In genomic region chr6:35026434-35027222, GRCh38 we compare ENCODE assay signal across 12 cellular contexts.
A peak's percentile ranks its signal among the peaks of the same experiment; 100 is the strongest.
DNase-seq lines count a peak whose midpoint lies in the region; ATAC-seq and TF ChIP-seq lines count a peak whose summit lies in the region.
"Had no signal": no experiment of that assay in that cellular context is flagged by ENCODE, and none has a peak within 500 bp of the region (broad histone marks: within the 10 kb centered on the region; RNA-seq: fewer than 3 reads in every experiment).

No MANE protein-coding gene starts in this region.

- in situ Hi-C loops in KBM-7 (cut with MboI; ENCODE audit: low pct_unique_long_range_greater_than_20kb, low sequenced_read_pairs): no loop called here

- no peak for TF ChIP-seq CTCF in RWPE2 (IDR thresholded peaks at IDR 0.05; ENCODE audit: poor library complexity, severe bottlenecking)
- no peak for TF ChIP-seq CTCF in sigmoid colon (IDR thresholded peaks at IDR 0.05)

- H3K9me3 ChIP-seq in RWPE2 (ENCODE audit: severe bottlenecking) (no peaks in the 10 kb centered on the region), sigmoid colon (no peaks in the 10 kb centered on the region)

- TF ChIP-seq POLR2A in sigmoid colon (IDR thresholded peaks at IDR 0.05): no peak

- peaks cover 4% of the 10 kb centered on the region; the same call in 1 of the 2 replicates for H3K36me3 ChIP-seq in RWPE2 (ENCODE audit: low read depth)
- H3K36me3 ChIP-seq in sigmoid colon: peaks cover 0 to 9% (median 0%) of the 10 kb centered on the region in 4 donors

- 42 to 68% methylated on average over 5 of the region's 5 CpGs for WGBS in sigmoid colon, 2 donors

- H3K27me3 ChIP-seq in RWPE2 (ENCODE audit: insufficient read depth, poor library complexity, severe bottlenecking): no peaks in the 10 kb centered on the region
- H3K27me3 ChIP-seq in sigmoid colon: no peaks in the 10 kb centered on the region

- intact Hi-C loops in sigmoid colon (cut with DNase I): no loop called here

- DNase-seq in EH (ENCODE audit: low read depth) (peak; percentile 30), RWPE2 (ENCODE audit: low spot score) (no peak), sigmoid colon (no peak), superior temporal gyrus (ENCODE audit: extremely low spot score) (no peak), cerebellar cortex (ENCODE audit: low spot score) (no peak), DMS53 treated with DMSO at 0.1 percent for 48 hours (lab: John Stamatoyannopoulos, UW; ENCODE audit: unreplicated experiment) (no peak), KBM-7 (no peak)
- DNase-seq: activated CD4-positive, CD25-positive, alpha-beta regulatory T cell; activated T-cell treated with anti-CD3 and anti-CD28 coated beads, Interleukin-2, amount 50 U/mL, for 24 hours; NCI-H1105 treated with DMSO at 0.1 percent for 48 hours; NCI-H526 treated with DMSO at 0.1 percent for 48 hours had no signal

- peak; percentile 88 for ATAC-seq in RWPE2 (ENCODE audit: low read depth)
- peak; percentile 86 for ATAC-seq in esophagus mucosa

- H3K27ac ChIP-seq in RWPE2 (ENCODE audit: poor library complexity, severe bottlenecking): peak overlapping the region; percentile 30
- H3K27ac ChIP-seq in sigmoid colon: peak overlapping the region; percentile 91 to 99 (median 94)

- H3K4me1 ChIP-seq in RWPE2 (ENCODE audit: insufficient read depth, poor library complexity, severe bottlenecking) (peaks cover 28% of the 10 kb centered on the region), sigmoid colon (peaks cover 0 to 89% (median 76%) of the 10 kb centered on the region in 4 donors)

- TF ChIP-seq EP300 in sigmoid colon (IDR thresholded peaks at IDR 0.05): no peak

- H3K4me3 ChIP-seq in RWPE2 (ENCODE audit: severe bottlenecking) (no peak overlapping the region), sigmoid colon (no peak overlapping the region)
